8 cellular contexts compared by ENCODE assay signal in the genomic region with DNA sequence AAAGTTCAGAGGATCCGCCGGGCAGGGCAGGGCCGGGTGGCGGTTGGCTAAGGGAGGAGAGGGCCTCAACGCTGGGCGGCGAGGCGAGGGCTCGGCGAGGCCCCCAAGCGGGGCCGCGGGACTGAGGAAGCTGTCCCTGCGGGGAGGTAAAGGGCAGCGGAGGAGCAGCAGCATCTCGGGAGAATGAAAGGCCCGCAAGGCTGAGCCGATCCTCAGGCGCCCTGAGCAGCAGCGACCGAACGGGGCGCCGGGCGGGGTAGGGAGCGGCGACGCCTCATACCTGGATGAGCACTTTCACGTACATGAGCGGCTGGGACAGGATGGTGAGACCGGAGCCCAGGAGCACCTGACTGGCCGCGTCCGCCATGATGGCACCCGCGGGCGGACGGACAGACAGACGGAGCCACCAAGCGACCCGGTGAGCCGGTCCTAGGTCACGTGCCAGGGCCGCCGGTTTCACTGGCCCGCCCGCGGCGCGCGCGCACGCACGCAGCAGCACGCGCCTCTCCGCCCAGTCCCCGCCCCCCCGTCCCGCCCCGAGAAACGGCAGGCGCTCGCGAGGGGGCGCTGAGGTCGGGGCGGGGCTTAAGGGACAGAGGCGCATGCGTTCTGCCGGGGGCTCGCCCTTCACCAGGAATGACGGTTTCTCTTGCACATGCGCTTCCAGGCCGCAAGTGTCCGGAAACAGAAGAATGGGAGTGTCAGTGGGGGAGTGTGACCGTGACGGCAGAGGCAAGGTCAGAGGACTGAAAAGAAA. TPM values are rescaled to one million over a fixed set of nuclear protein-coding genes. Genes with fewer than 3 reads are reported as not detected.
DNase-seq lines count a peak whose midpoint lies in the region; ATAC-seq and TF ChIP-seq lines count a peak whose summit lies in the region.

TSS of gene MTCH2 (minus strand) at position 461 of the 757 bp plus-strand sequence. CDS start at position 367, 94 bp downstream.

- DNase-seq in NCI-H69 (lab: John Stamatoyannopoulos, UW) (peak; percentile 99), dedifferentiated amniotic fluid mesenchymal stem cell (ENCODE audit: extremely low spot score) (peak; percentile 97), left lung (peak; percentile 96 to 98)
- peak; percentile 95 for DNase-seq in activated CD4-positive, alpha-beta T cell treated with anti-CD3 and anti-CD28 coated beads, Interleukin-2, amount 50 U/mL, for 1 hour
- peak; percentile 94 for DNase-seq in stimulated activated CD4-positive, alpha-beta T cell treated with anti-CD3 and anti-CD28 coated beads, Interleukin-2, amount 100 ng/mL, for 48 hours

- H3K4me2 ChIP-seq in BLaER1 treated with 17β-estradiol and CSF1 and Interleukin-3, amounts not matched to agents 10 nM and 100 nM = peak within 1 kb of the TSS; percentile 83 to 93 (median 90)

- peaks cover 24 to 38% (median 25%) of the 10 kb centered on the region in 11 experiments for H3K36me3 ChIP-seq in BLaER1 treated with 17β-estradiol and CSF1 and Interleukin-3, amounts not matched to agents 10 nM and 100 nM
- peaks cover 0 to 24% of the 10 kb centered on the region in 2 donors for H3K36me3 ChIP-seq in left lung

- H3K27ac ChIP-seq in BLaER1 treated with 17β-estradiol and CSF1 and Interleukin-3, amounts not matched to agents 10 nM and 100 nM = peak within 1 kb of the TSS; percentile 83 to 97 (median 91)
- H3K27ac ChIP-seq in left lung = peak within 1 kb of the TSS; percentile 84 to 95

- intact Hi-C loops in left lung (cut with DNase I) = no loop called here

- peaks cover 0 to 22% (median 9%) of the 10 kb centered on the region in 11 experiments; a peak in 9 of 22 replicates for H4K20me1 ChIP-seq in BLaER1 treated with 17β-estradiol and CSF1 and Interleukin-3, amounts not matched to agents 10 nM and 100 nM

- peaks cover 20 to 24% (median 21%) of the 10 kb centered on the region in 10 experiments for H3K4me1 ChIP-seq in BLaER1 treated with 17β-estradiol and CSF1 and Interleukin-3, amounts not matched to agents 10 nM and 100 nM
- peaks cover 4 to 24% of the 10 kb centered on the region in 2 donors for H3K4me1 ChIP-seq in left lung

- H3K4me3 ChIP-seq in BLaER1 treated with 17β-estradiol and CSF1 and Interleukin-3, amounts not matched to agents 10 nM and 100 nM = peak within 1 kb of the TSS; percentile 71 to 96 (median 79)
- H3K4me3 ChIP-seq in left lung = peak within 1 kb of the TSS; percentile 63 to 95

- H3K9ac ChIP-seq in BLaER1 treated with 17β-estradiol and CSF1 and Interleukin-3, amounts not matched to agents 10 nM and 100 nM = peak within 1 kb of the TSS; percentile 83 to 97 (median 94)

- peak in 1 of 2 donors; percentile 53 for TF ChIP-seq CTCF in left lung (IDR thresholded peaks at IDR 0.05)

- ATAC-seq in GM19351 (IDR thresholded peaks at IDR 0.05; ENCODE audit: unreplicated experiment) = peak; percentile 84
- ATAC-seq in HG03521 (IDR thresholded peaks at IDR 0.05; ENCODE audit: unreplicated experiment) = peak; percentile 93
- peak; percentile 99 for ATAC-seq in left lung

- no peaks in the 10 kb centered on the region for H3K27me3 ChIP-seq in BLaER1 treated with 17β-estradiol and CSF1 and Interleukin-3, amounts not matched to agents 10 nM and 100 nM
- no peaks in the 10 kb centered on the region for H3K27me3 ChIP-seq in left lung

- H3K9me3 ChIP-seq in BLaER1 treated with 17β-estradiol and CSF1 and Interleukin-3, amounts not matched to agents 10 nM and 100 nM (replicated peaks in 1 of 11) = no peaks in the 10 kb centered on the region
- no peaks in the 10 kb centered on the region for H3K9me3 ChIP-seq in left lung

RNA-seq across cellular contexts. Expression of gene MTCH2, which starts in this region (rescaled TPM):
- total RNA-seq in left lung = 100 to 1,000 TPM in 1 of 2 donors, 10 to 100 TPM in 1; 78.4 to 116 TPM

Comparison
In these comparisons a context has a peak if more than half of its experiments do, and no peak if none do; other contexts are left out.
1. Peak in every context shown above with its lines: DNase-seq, ATAC-seq, H3K4me3 ChIP-seq and H3K27ac ChIP-seq.